In the genomic region with DNA sequence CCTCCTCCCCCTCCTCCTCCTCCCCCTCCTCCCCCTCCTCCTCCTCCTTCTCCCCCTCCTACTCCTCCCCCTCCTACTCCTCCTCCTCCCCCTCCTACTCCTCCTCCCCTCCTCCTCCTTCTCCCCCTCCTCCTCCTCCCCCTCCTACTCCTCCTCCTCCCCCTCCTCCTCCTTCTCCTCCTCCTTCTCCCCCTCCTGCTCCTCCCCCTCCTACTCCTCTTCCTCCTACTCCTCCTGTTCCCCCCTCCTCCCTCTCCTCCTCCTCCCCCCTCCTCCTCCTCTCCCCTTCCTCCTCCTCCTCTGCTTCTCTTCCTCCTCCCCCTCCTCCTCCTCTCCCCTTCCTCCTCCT, we compare ENCODE assay signal across 6 cellular contexts. TPM values are rescaled to one million over a fixed set of nuclear protein-coding genes. Genes with fewer than 3 reads are reported as not detected.
"Had no signal": no experiment of that assay in that cellular context is flagged by ENCODE, and none has a peak within 500 bp of the region (broad histone marks: within the 10 kb centered on the region; RNA-seq: fewer than 3 reads in every experiment).

No MANE protein-coding gene starts in this region.

- FAIRE-seq: TTC549 had no signal

- H3K36me3 ChIP-seq: WERI-Rb-1 had no signal

- H3K27ac ChIP-seq: VCaP, WERI-Rb-1 had no signal

RNA-seq across cellular contexts. Expression of gene EPHB3, which starts 17.1 kb away (rescaled TPM):
- total RNA-seq: activated CD4-positive, alpha-beta T cell treated with anti-CD3 and anti-CD28 coated beads for 36 hours; activated CD8-positive, alpha-beta memory T cell treated with anti-CD3 and anti-CD28 coated beads for 36 hours; activated CD8-positive, alpha-beta memory T cell treated with anti-CD3 and anti-CD28 coated beads, Interleukin-2, amount 10 ng/mL, durations not matched to agents 7 days and 5 days had no signal
